ENCODE assay signal across 11 cellular contexts in genomic region chr2:97931118-97931850, GRCh38.
DNase-seq lines count a peak whose midpoint lies in the region; ATAC-seq and TF ChIP-seq lines count a peak whose summit lies in the region.
"Had no signal": no experiment of that assay in that cellular context is flagged by ENCODE, and none has a peak within 500 bp of the region (broad histone marks: within the 10 kb centered on the region; RNA-seq: fewer than 3 reads in every experiment).

No MANE protein-coding gene starts in this region.

- no peak overlapping the region for H3K27ac ChIP-seq in parathyroid adenoma
- no peak overlapping the region for H3K27ac ChIP-seq in esophagus muscularis mucosa (replicated peaks in 1 of 4)
- H3K27ac ChIP-seq in coronary artery, result no peak overlapping the region

- no peak overlapping the region for H3K9ac ChIP-seq in parathyroid adenoma

- H3K36me3 ChIP-seq in parathyroid adenoma (ENCODE audit: control insufficient read depth, insufficient read depth, low read length) (no peaks in the 10 kb centered on the region), esophagus muscularis mucosa (no peaks in the 10 kb centered on the region)

- WGBS in esophagus muscularis mucosa, result 50% methylated on average over 3 of the region's 3 CpGs

- TF ChIP-seq EP300 in esophagus muscularis mucosa (IDR thresholded peaks at IDR 0.05), result no peak

- intact Hi-C loops in esophagus muscularis mucosa (cut with DNase I), result no loop called here

- H2AFZ ChIP-seq in parathyroid adenoma, result no peak overlapping the region

- H3K79me2 ChIP-seq in parathyroid adenoma, result peaks cover 25% of the 10 kb centered on the region

- H3K27me3 ChIP-seq in parathyroid adenoma (ENCODE audit: control insufficient read depth, insufficient read depth, low read length) (no peaks in the 10 kb centered on the region), esophagus muscularis mucosa (no peaks in the 10 kb centered on the region)

- no peaks in the 10 kb centered on the region for H3K9me3 ChIP-seq in parathyroid adenoma (ENCODE audit: control insufficient read depth, low read length)
- no peaks in the 10 kb centered on the region for H3K9me3 ChIP-seq in esophagus muscularis mucosa

- DNase-seq in RPMI8226 (peak; percentile 26), esophagus muscularis mucosa (ENCODE audit: extremely low spot score) (no peak), coronary artery (ENCODE audit: low spot score) (no peak), SHP77 treated with DMSO at 0.1 percent for 48 hours (lab: John Stamatoyannopoulos, UW) (no peak)
- DNase-seq in activated naive CD4-positive, alpha-beta T cell (lab: John Stamatoyannopoulos, UW), result no peak
- DNase-seq: NCI-H2171 had no signal

- H3K4me3 ChIP-seq in parathyroid adenoma (ENCODE audit: low read depth, low read length) (no peak overlapping the region), esophagus muscularis mucosa (no peak overlapping the region), coronary artery (no peak overlapping the region)

- peak; percentile 40 for ATAC-seq in GM18511 (IDR thresholded peaks at IDR 0.05; ENCODE audit: unreplicated experiment)
- peak; percentile 61 for ATAC-seq in HG02884 (IDR thresholded peaks at IDR 0.05; ENCODE audit: unreplicated experiment)
- ATAC-seq: HCT116; stimulated activated effector memory CD8-positive, alpha-beta T cell treated with anti-CD3 and anti-CD28 coated beads, Interleukin-12 subunit alpha, Interleukin-12 subunit beta, amount 100 ng/mL, for 72 hours had no signal

- H3K4me2 ChIP-seq in parathyroid adenoma (ENCODE audit: low read length), result peak overlapping the region; percentile 14

- no peak for TF ChIP-seq POLR2A in esophagus muscularis mucosa (IDR thresholded peaks at IDR 0.05; ENCODE audit: low read depth)

- H3K4me1 ChIP-seq in parathyroid adenoma (peaks cover 29% of the 10 kb centered on the region), esophagus muscularis mucosa (peaks cover 30 to 49% (median 43%) of the 10 kb centered on the region in 4 donors)

- no peak for TF ChIP-seq CTCF in parathyroid adenoma (IDR thresholded peaks at IDR 0.05)
- TF ChIP-seq CTCF in esophagus muscularis mucosa (IDR thresholded peaks at IDR 0.05), result no peak
- TF ChIP-seq CTCF in coronary artery (IDR thresholded peaks at IDR 0.05), result no peak
